Comparison of ENCODE assay signal across 11 cellular contexts in genomic region chr1:228404107-228404720, GRCh38. TPM values are rescaled to one million over a fixed set of nuclear protein-coding genes. Genes with fewer than 3 reads are reported as not detected.
DNase-seq lines count a peak whose midpoint lies in the region; ATAC-seq, FAIRE-seq and TF ChIP-seq lines count a peak whose summit lies in the region.
"Had no signal": no experiment of that assay in that cellular context is flagged by ENCODE, and none has a peak within 500 bp of the region (broad histone marks: within the 10 kb centered on the region; RNA-seq: fewer than 3 reads in every experiment).

No MANE protein-coding gene starts in this region.

- peaks cover 55% of the 10 kb centered on the region for H3K4me1 ChIP-seq in CD8-positive, alpha-beta memory T cell (ENCODE audit: insufficient read depth, low read length)
- H3K4me1 ChIP-seq in Karpas-422 (ENCODE audit: low read length) (peaks cover 23% of the 10 kb centered on the region), GM12878 (ENCODE audit: control insufficient read depth, insufficient read depth, low read length) (peaks cover 4% of the 10 kb centered on the region; the same call in 1 of the 2 replicates)

- no peaks in the 10 kb centered on the region for H3K9me2 ChIP-seq in Karpas-422 (replicated peaks; ENCODE audit: insufficient read depth, low read length)

- 7% methylated on average over 3 of the region's 3 CpGs for WGBS in GM12878 (ENCODE audit: insufficient coverage, insufficient replicate concordance, low lambda C conversion rate, missing lambda C conversion rate)

- in situ Hi-C loops in GM12878 (cut with MboI) = no loop called here

- POLR2A ChIA-PET in CD8-positive, alpha-beta memory T cell (lab: Charles Lee) = interaction anchor here (0.7 to 2.7 kb wide), 2 partner anchors 11 to 54 kb away, joined by 3 to 10 read pairs; a partner anchor contains a TSS
- POLR2A ChIA-PET in GM12878 (lab: Charles Lee) = interaction anchor here (1.7 kb wide), 1 partner anchor 238 kb away, joined by 6 read pairs; no protein-coding TSS in a partner anchor

- H3K4me2 ChIP-seq in Karpas-422 (ENCODE audit: low read depth, low read length, poor library complexity, severe bottlenecking) = peak overlapping the region; percentile 84
- peak overlapping the region; percentile 70 for H3K4me2 ChIP-seq in GM12878 (ENCODE audit: control insufficient read depth, insufficient read depth)

- CTCF ChIA-PET in CD8-positive, alpha-beta memory T cell (lab: Charles Lee) = interaction anchor here (1.2 to 1.9 kb wide), 4 partner anchors 11 to 190 kb away, joined by 3 to 4 read pairs (median 3); no protein-coding TSS in a partner anchor
- CTCF ChIA-PET in GM12878 (lab: Yijun Ruan, JAX) = interaction anchor here (1.5 kb wide), 1 partner anchor 273 kb away, joined by 4 read pairs; no protein-coding TSS in a partner anchor

- H3K79me2 ChIP-seq in Karpas-422 (ENCODE audit: low read length) (peaks cover 67% of the 10 kb centered on the region), GM12878 (ENCODE audit: control insufficient read depth, insufficient read depth, low read length) (peaks cover 48% of the 10 kb centered on the region)

- H2AFZ ChIP-seq in Karpas-422 (ENCODE audit: low read length) = no peak overlapping the region
- no peak overlapping the region for H2AFZ ChIP-seq in GM12878 (ENCODE audit: control insufficient read depth, low read depth, low read length)

- no peaks in the 10 kb centered on the region for H3K9me3 Mint-ChIP-seq in CD8-positive, alpha-beta memory T cell
- no peaks in the 10 kb centered on the region for H3K9me3 Mint-ChIP-seq in natural killer cell

- H4K20me1 ChIP-seq in Karpas-422 (ENCODE audit: insufficient read depth, low read depth, low read length) (peaks cover 50% of the 10 kb centered on the region), GM12878 (ENCODE audit: control insufficient read depth, insufficient read depth) (no peaks in the 10 kb centered on the region)

- H3K27ac ChIP-seq in CD8-positive, alpha-beta memory T cell (ENCODE audit: low read depth, low read length) = peak overlapping the region; percentile 33
- H3K27ac ChIP-seq in Karpas-422 (ENCODE audit: low read length) = no peak overlapping the region
- H3K27ac ChIP-seq in GM12878 (ENCODE audit: control insufficient read depth, insufficient read depth) = peak overlapping the region; percentile 27; the same call in 1 of the 2 replicates
- H3K27ac ChIP-seq: VCaP had no signal

- peaks cover 0 to 5% of the 10 kb centered on the region in 2 donors for H3K27me3 Mint-ChIP-seq in CD8-positive, alpha-beta memory T cell
- H3K27me3 Mint-ChIP-seq in natural killer cell (ENCODE audit: low read depth in 2 of 2) = no peaks in the 10 kb centered on the region

- TF ChIP-seq CTCF in GM12878 (IDR thresholded peaks at IDR 0.05 in 2 of 3, conservative IDR thresholded peaks at IDR 0.05 in 1 of 3; ENCODE audit: control insufficient read depth in 2 of 3, extremely low read depth in 1 of 3, insufficient read depth in 1 of 3, low read depth in 3 of 3, low read length in 3 of 3) = no peak
- TF ChIP-seq CTCF in natural killer cell (IDR thresholded peaks at IDR 0.05) = no peak

- SMC1A ChIA-PET in GM12878 (lab: Charles Lee; ENCODE audit: uncharacterized antibody, unreplicated experiment) = no interaction called here

- no peaks in the 10 kb centered on the region for H3K9me3 ChIP-seq in CD8-positive, alpha-beta memory T cell (ENCODE audit: low read length)
- H3K9me3 ChIP-seq in Karpas-422 (ENCODE audit: low read length) (no peaks in the 10 kb centered on the region), GM12878 (replicated peaks; ENCODE audit: control insufficient read depth, insufficient read depth, low read length) (no peaks in the 10 kb centered on the region)

- DNase-seq in CD8-positive, alpha-beta memory T cell = no peak
- DNase-seq in Karpas-422 = no peak
- DNase-seq in GM12878 (ENCODE audit: low read depth, low spot score) = no peak
- no peak for DNase-seq in natural killer cell
- no peak for DNase-seq in NCI-H82 (lab: John Stamatoyannopoulos, UW)
- DNase-seq in stimulated activated CD4-positive, alpha-beta T cell treated with anti-CD3 and anti-CD28 coated beads, Interleukin-15, amount 100 ng/mL, for 24 hours = no peak
- DNase-seq: central memory CD4-positive, alpha-beta T cell; NCI-H526 treated with DMSO at 0.1 percent for 48 hours had no signal

- H3K36me3 ChIP-seq in CD8-positive, alpha-beta memory T cell (ENCODE audit: insufficient read depth, low read length) = peaks cover 7% of the 10 kb centered on the region
- peaks cover 15% of the 10 kb centered on the region for H3K36me3 ChIP-seq in Karpas-422 (ENCODE audit: insufficient read depth, low read length)
- H3K36me3 ChIP-seq in GM12878 (ENCODE audit: control insufficient read depth in 2 of 2, insufficient read depth in 2 of 2, low read length in 1 of 2) = peaks cover 9 to 10% of the 10 kb centered on the region in 2 experiments; a peak in 3 of 4 replicates

- no peak for ATAC-seq in GM12878
- ATAC-seq in natural killer cell = no peak
- no peak for ATAC-seq in GM19463 (IDR thresholded peaks at IDR 0.05; ENCODE audit: unreplicated experiment)
- ATAC-seq in activated CD4-positive, CD25-positive, alpha-beta regulatory T cell treated with anti-CD3 and anti-CD28 coated beads, Interleukin-2, amount 50 U/mL, for 24 hours = no peak

- peaks cover 53 to 83% (median 60%) of the 10 kb centered on the region in 3 donors for H3K4me1 Mint-ChIP-seq in CD8-positive, alpha-beta memory T cell
- H3K4me1 Mint-ChIP-seq in natural killer cell = peaks cover 56 to 77% of the 10 kb centered on the region in 2 donors

- peaks cover 0 to 64% (median 2%) of the 10 kb centered on the region in 3 donors for H3K36me3 Mint-ChIP-seq in CD8-positive, alpha-beta memory T cell
- H3K36me3 Mint-ChIP-seq in natural killer cell = no peaks in the 10 kb centered on the region

- FAIRE-seq in GM12878 (lab: Jason Lieb, UNC) = peak; percentile 70

- H3K9ac ChIP-seq in Karpas-422 (ENCODE audit: low read length) (peak overlapping the region; percentile 98; the same call in 1 of the 2 replicates), GM12878 (ENCODE audit: control insufficient read depth, insufficient read depth, low read length) (peak overlapping the region; percentile 8; the same call in 1 of the 2 replicates)

- no peak for TF ChIP-seq EP300 in GM12878 (IDR thresholded peaks at IDR 0.05; ENCODE audit: borderline replicate concordance in 1 of 2, control insufficient read depth in 1 of 2, low read depth in 2 of 2, low read length in 2 of 2)

- RAD21 ChIA-PET in GM12878 (lab: Charles Lee; ENCODE audit: unreplicated experiment) = interaction anchor here (1.3 kb wide), 1 partner anchor 237 kb away, joined by 3 read pairs; no protein-coding TSS in a partner anchor

- peak overlapping the region; percentile 85 for H3K4me3 ChIP-seq in CD8-positive, alpha-beta memory T cell (ENCODE audit: low read length)
- peak overlapping the region; percentile 99 for H3K4me3 ChIP-seq in Karpas-422 (ENCODE audit: low read length)
- peak overlapping the region; percentile 97 for H3K4me3 ChIP-seq in GM12878

- H3K27ac Mint-ChIP-seq in CD8-positive, alpha-beta memory T cell = peak overlapping the region; percentile 43 to 93 (median 84)
- H3K27ac Mint-ChIP-seq in natural killer cell = peak overlapping the region; percentile 75 to 89

- intact Hi-C loops in GM12878 (cut with micrococcal nuclease; ENCODE audit: unreplicated experiment) = no loop called here
- intact Hi-C loops in natural killer cell (cut with micrococcal nuclease) = no loop called here

- H3K4me3 Mint-ChIP-seq in CD8-positive, alpha-beta memory T cell = peak overlapping the region; percentile 80 to 95 (median 93)
- H3K4me3 Mint-ChIP-seq in natural killer cell = peak overlapping the region; percentile 93

- no peak for TF ChIP-seq RAD21 in GM12878 (IDR thresholded peaks at IDR 0.05; ENCODE audit: insufficient read depth, low read depth, low read length)

- no peak for TF ChIP-seq POLR2A in GM12878 (IDR thresholded peaks at IDR 0.05; ENCODE audit: low read depth, low read length)

- BruUV-seq in GM12878 (replicated peaks; lab: Mats Ljungman, UMichigan) = no TSS peak

- H3K27me3 ChIP-seq in CD8-positive, alpha-beta memory T cell (ENCODE audit: insufficient read depth, low read length, poor library complexity, severe bottlenecking) = no peaks in the 10 kb centered on the region
- H3K27me3 ChIP-seq in Karpas-422 (ENCODE audit: low read length) (no peaks in the 10 kb centered on the region), GM12878 (replicated peaks in 1 of 2; ENCODE audit: control insufficient read depth in 2 of 2, insufficient read depth in 2 of 2, low read length in 1 of 2) (no peaks in the 10 kb centered on the region)

RNA-seq across cellular contexts. Expression of gene TRIM11, which starts 2.4 kb away (rescaled TPM):
- 10 to 100 TPM; 38.3 to 38.8 TPM for total RNA-seq in CD8-positive, alpha-beta memory T cell
- polyA plus RNA-seq in CD8-positive, alpha-beta memory T cell = 21.5 TPM
- total RNA-seq in Karpas-422 (2014; rRNA removed; shearing (Covaris generic); ENCODE audit: low replicate concordance) = 27.7 and 39.5 TPM in 2 replicates
- total RNA-seq in GM12878 (2013; cell fraction: nucleolus; rRNA removed) = 55.6 and 58.1 TPM in 2 replicates
- total RNA-seq in GM12878 (2014; rRNA removed) = 16.5 and 17.3 TPM in 2 replicates
- total RNA-seq in GM12878 (2014; rRNA removed; fragmentation: Illumina TruSeq; extraction: Trizol) = 13.5 TPM in 2 replicates
- 32.5 and 33.7 TPM in 2 replicates for total RNA-seq in GM12878 (2021)
- polyA plus RNA-seq in GM12878 (2011; ENCODE audit: low read depth) = 9.5 TPM
- 6.4 and 8.5 TPM in 2 replicates for polyA plus RNA-seq in GM12878 (2011; rRNA removed)
- 9.4 and 12.8 TPM in 2 replicates for polyA plus RNA-seq in GM12878 (2011; cell fraction: cytosol; rRNA removed)
- polyA plus RNA-seq in GM12878 (2011; cell fraction: nucleus; rRNA removed) = 43.2 and 61.8 TPM in 2 replicates
- polyA plus RNA-seq in GM12878 (2012) = 14.5 and 20.0 TPM in 2 replicates
- polyA plus RNA-seq in GM12878 (2014; fragmentation: Illumina TruSeq; extraction: Trizol) = 6.5 and 11.3 TPM in 2 replicates
- 1 to 10 TPM; 1.3 to 3.0 TPM for polyA plus RNA-seq in GM12878 (2014; fragmentation: Nextera tagmentation; extraction: Ambion mirVana)
- 18.8 and 24.6 TPM in 2 replicates for polyA plus RNA-seq in GM12878 (2014; rRNA removed)
- 10 to 100 TPM; 12.9 to 15.0 TPM for polyA plus RNA-seq in GM12878 (2016; fragmentation: Nextera tagmentation; extraction: Ambion mirVana)
- 17.0 and 31.3 TPM in 2 replicates for polyA minus RNA-seq in GM12878 (2011; rRNA and poly(A)+ RNA removed)
- polyA minus RNA-seq in GM12878 (2011; cell fraction: cytosol; rRNA and poly(A)+ RNA removed) = 9.0 and 10.5 TPM in 2 replicates
- polyA minus RNA-seq in GM12878 (2011; cell fraction: nucleus; rRNA and poly(A)+ RNA removed) = 20.8 and 36.9 TPM in 2 replicates
- 10 to 100 TPM; 65.1 to 91.4 (median 83.2) TPM for total RNA-seq in natural killer cell

RNA-seq across cellular contexts. Expression of gene TRIM17, which starts 12.4 kb away (rescaled TPM):
- 1 to 10 TPM; 1.8 to 2.1 TPM for total RNA-seq in CD8-positive, alpha-beta memory T cell
- polyA plus RNA-seq in CD8-positive, alpha-beta memory T cell = 0.60 TPM
- total RNA-seq in Karpas-422 (2014; rRNA removed; shearing (Covaris generic); ENCODE audit: low replicate concordance) = 0.29 TPM in 1 of 2 replicates, not detected in the other
- total RNA-seq in GM12878 (2013; cell fraction: nucleolus; rRNA removed) = not detected in 2 replicates
- total RNA-seq in GM12878 (2014; rRNA removed) = 0.11 TPM in 1 of 2 replicates, not detected in the other
- not detected in 2 replicates for total RNA-seq in GM12878 (2014; rRNA removed; fragmentation: Illumina TruSeq; extraction: Trizol)
- not detected in 2 replicates for total RNA-seq in GM12878 (2021)
- 0.17 TPM for polyA plus RNA-seq in GM12878 (2011; ENCODE audit: low read depth)
- polyA plus RNA-seq in GM12878 (2011; rRNA removed) = not detected in 2 replicates
- not detected in 2 replicates for polyA plus RNA-seq in GM12878 (2011; cell fraction: cytosol; rRNA removed)
- polyA plus RNA-seq in GM12878 (2011; cell fraction: nucleus; rRNA removed) = not detected in 2 replicates
- polyA plus RNA-seq in GM12878 (2012) = 0.37 and 0.39 TPM in 2 replicates
- polyA plus RNA-seq in GM12878 (2014; fragmentation: Illumina TruSeq; extraction: Trizol) = not detected in 2 replicates
- not detected for polyA plus RNA-seq in GM12878 (2014; fragmentation: Nextera tagmentation; extraction: Ambion mirVana)
- polyA plus RNA-seq in GM12878 (2014; rRNA removed) = not detected in 2 replicates
- polyA plus RNA-seq in GM12878 (2016; fragmentation: Nextera tagmentation; extraction: Ambion mirVana) = under 1 TPM; 0.16 to 0.32 TPM
- polyA minus RNA-seq in GM12878 (2011; rRNA and poly(A)+ RNA removed) = not detected in 2 replicates
- polyA minus RNA-seq in GM12878 (2011; cell fraction: cytosol; rRNA and poly(A)+ RNA removed) = not detected in 2 replicates
- polyA minus RNA-seq in GM12878 (2011; cell fraction: nucleus; rRNA and poly(A)+ RNA removed) = not detected in 2 replicates
- 10 to 100 TPM in 1 of 3 donors, 1 to 10 TPM in 2; 8.0 to 13.4 (median 8.4) TPM for total RNA-seq in natural killer cell
